8 cellular contexts compared by ENCODE assay signal in the genomic region with DNA sequence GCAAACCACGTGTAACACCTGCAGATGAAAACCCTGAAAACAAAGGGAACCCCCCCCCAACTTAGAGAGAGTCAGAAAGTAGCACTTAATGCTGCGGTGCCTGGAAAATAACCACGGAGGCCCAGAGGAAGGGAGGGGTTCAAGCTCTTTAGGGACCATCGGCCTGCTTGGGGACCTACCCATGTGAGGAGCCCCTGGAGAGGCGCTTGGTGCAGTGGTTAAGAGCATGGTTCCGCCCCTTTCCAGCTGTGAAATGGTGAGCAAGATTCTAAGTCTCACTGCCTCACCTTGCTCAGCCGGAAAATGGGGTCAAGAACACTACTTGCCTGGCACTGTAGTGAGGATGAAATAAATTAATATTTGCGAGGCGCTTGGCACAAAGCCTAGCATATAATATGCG. TPM values are rescaled to one million over a fixed set of nuclear protein-coding genes. Genes with fewer than 3 reads are reported as not detected.
A peak's percentile ranks its signal among the peaks of the same experiment; 100 is the strongest.
DNase-seq lines count a peak whose midpoint lies in the region; ATAC-seq and TF ChIP-seq lines count a peak whose summit lies in the region.
"Had no signal": no experiment of that assay in that cellular context is flagged by ENCODE, and none has a peak within 500 bp of the region (broad histone marks: within the 10 kb centered on the region; RNA-seq: fewer than 3 reads in every experiment).

No MANE protein-coding gene starts in this region.

- peak overlapping the region; percentile 49 for H3K4me2 ChIP-seq in GM23248 (ENCODE audit: unreplicated experiment)

- H3K36me3 ChIP-seq in GM23248 (ENCODE audit: low read depth) (no peaks in the 10 kb centered on the region), iPS-18a (ENCODE audit: control insufficient read depth, low read depth, low read length) (no peaks in the 10 kb centered on the region), stomach (no peaks in the 10 kb centered on the region)

- H3K9me2 ChIP-seq in GM23248 (ENCODE audit: insufficient read depth): no peaks in the 10 kb centered on the region

- peak overlapping the region; percentile 67 for H3K4me3 ChIP-seq in GM23248
- peak overlapping the region; percentile 46 for H3K4me3 ChIP-seq in iPS-18a (ENCODE audit: low read length)
- peak overlapping the region; percentile 28 to 38 (median 34) for H3K4me3 ChIP-seq in stomach

- H3K4me1 Mint-ChIP-seq in activated B cell treated with CpG ODN at 0.5 μM for 24 hours: peaks cover 9% of the 10 kb centered on the region

- H3K36me3 Mint-ChIP-seq in activated B cell treated with CpG ODN at 0.5 μM for 24 hours (ENCODE audit: low read depth): no peaks in the 10 kb centered on the region

- 50 to 52% methylated on average over 8 to 10 of the region's 10 CpGs for WGBS in GM23248 (ENCODE audit: low coverage in 1 of 2, low lambda C conversion rate in 2 of 2, missing lambda C conversion rate in 2 of 2), 2 experiments
- WGBS in stomach, 5 donors: 40 to 60% (median 55%) methylated on average over 10 of the region's 10 CpGs

- CTCF ChIA-PET in activated B cell treated with CpG ODN at 0.5 μM for 24 hours (lab: Charles Lee): interaction anchor here (1.0 to 2.7 kb wide), 4 partner anchors 11 to 310 kb away, joined by 3 to 17 read pairs (median 4); partner anchors contain the start of genes RPL39 and SLC25A5

- peak overlapping the region; percentile 85 for H2AFZ ChIP-seq in GM23248

- in situ Hi-C loops in GM23248 (cut with MboI): no loop called here

- no peaks in the 10 kb centered on the region for H4K20me1 ChIP-seq in GM23248 (ENCODE audit: insufficient read depth)

- H3K9me3 ChIP-seq in GM23248 (ENCODE audit: low read depth) (no peaks in the 10 kb centered on the region), iPS-18a (ENCODE audit: control insufficient read depth, low read depth, low read length) (no peaks in the 10 kb centered on the region), stomach (no peaks in the 10 kb centered on the region)

- H3K27me3 ChIP-seq in GM23248 (replicated peaks; ENCODE audit: insufficient read depth): no peaks in the 10 kb centered on the region
- peaks cover 6% of the 10 kb centered on the region for H3K27me3 ChIP-seq in iPS-18a (ENCODE audit: control insufficient read depth, insufficient read depth, low read length)
- no peaks in the 10 kb centered on the region for H3K27me3 ChIP-seq in stomach

- DNase-seq in GM23248: no peak
- no peak for DNase-seq in activated B cell treated with CpG ODN at 0.5 μM for 24 hours
- DNase-seq in stomach: no peak
- DNase-seq in hepatic stellate cell (ENCODE audit: low spot score): no peak
- DNase-seq in stimulated activated CD4-positive, alpha-beta T cell treated with anti-CD3 and anti-CD28 coated beads, Interleukin-15, amount 100 ng/mL, for 24 hours: no peak
- DNase-seq: SIG-M5 had no signal

- H3F3A ChIP-seq in GM23248 (ENCODE audit: insufficient read depth): peaks cover 13% of the 10 kb centered on the region

- no peaks in the 10 kb centered on the region for H3K79me2 ChIP-seq in GM23248 (ENCODE audit: insufficient read depth)

- H3K9me3 Mint-ChIP-seq in activated B cell treated with CpG ODN at 0.5 μM for 24 hours: no peaks in the 10 kb centered on the region

- TF ChIP-seq POLR2A in stomach (IDR thresholded peaks at IDR 0.05): no peak

- intact Hi-C loops in activated B cell treated with CpG ODN at 0.5 μM for 24 hours (cut with micrococcal nuclease) (loop anchor here (1.0 to 5.0 kb wide), 2 partner anchors 13 to 390 kb away; partner anchors contain the start of genes NDUFA1 and RNF113A), stomach (cut with DNase I; ENCODE audit: low total_unique reads) (no loop called here)

- no peaks in the 10 kb centered on the region for H3K27me3 Mint-ChIP-seq in activated B cell treated with CpG ODN at 0.5 μM for 24 hours

- H3K27ac Mint-ChIP-seq in activated B cell treated with CpG ODN at 0.5 μM for 24 hours: no peak overlapping the region

- H3K9ac ChIP-seq in GM23248 (peak overlapping the region; percentile 72), iPS-18a (ENCODE audit: low read length) (peak overlapping the region; percentile 38)

- TF ChIP-seq EP300 in stomach (IDR thresholded peaks at IDR 0.05): no peak

- peak overlapping the region; percentile 84 for H3K4me3 Mint-ChIP-seq in activated B cell treated with CpG ODN at 0.5 μM for 24 hours

- ATAC-seq in activated B cell treated with CpG ODN at 0.5 μM for 24 hours (ENCODE audit: low read depth): no peak
- no peak for ATAC-seq in HG03139 (IDR thresholded peaks at IDR 0.05; ENCODE audit: unreplicated experiment)

- peak overlapping the region; percentile 26; the same call in 1 of the 2 replicates for H3K27ac ChIP-seq in GM23248
- no peak overlapping the region for H3K27ac ChIP-seq in iPS-18a (ENCODE audit: low read length)
- peak overlapping the region; percentile 73 to 78 (median 76) for H3K27ac ChIP-seq in stomach

- TF ChIP-seq CTCF in activated B cell treated with CpG ODN at 0.5 μM for 24 hours (IDR thresholded peaks at IDR 0.05) (no peak), stomach (IDR thresholded peaks at IDR 0.05) (no peak)

- POLR2A ChIA-PET in activated B cell treated with CpG ODN at 0.5 μM for 24 hours (lab: Charles Lee): interaction anchor here (0.9 to 2.2 kb wide), 5 partner anchors 9 to 389 kb away, joined by 3 to 10 read pairs (median 4); partner anchors contain the start of genes NDUFA1, RNF113A, RPL39 and SLC25A5

- H3K4me1 ChIP-seq in GM23248 (ENCODE audit: insufficient read depth): peaks cover 10% of the 10 kb centered on the region; the same call in 1 of the 2 replicates
- no peaks in the 10 kb centered on the region for H3K4me1 ChIP-seq in iPS-18a (ENCODE audit: control insufficient read depth, low read depth, low read length)
- peaks cover 6 to 15% (median 11%) of the 10 kb centered on the region in 4 donors for H3K4me1 ChIP-seq in stomach

RNA-seq across cellular contexts. Expression of gene SLC25A5, which starts 13.8 kb away (rescaled TPM):
- 98.9 and 104 TPM in 2 replicates for total RNA-seq in GM23248 (2014; rRNA removed; shearing (Covaris generic))
- 148 and 150 TPM in 2 replicates for polyA plus RNA-seq in GM23248 (2016; fragmentation: Nextera tagmentation; extraction: Ambion mirVana)
- 300 and 321 TPM in 2 replicates for total RNA-seq in activated B cell treated with CpG ODN at 0.5 μM for 24 hours
- total RNA-seq in stomach: 100 to 1,000 TPM; 108 to 324 (median 153) TPM
- polyA plus RNA-seq in stomach: 100 to 1,000 TPM; 330 to 907 (median 549) TPM
